In genomic region chr18:49490246-49490762, GRCh38 we compare ENCODE assay signal across 10 cellular contexts. TPM values are rescaled to one million over a fixed set of nuclear protein-coding genes. Genes with fewer than 3 reads are reported as not detected.
DNase-seq lines count a peak whose midpoint lies in the region; ATAC-seq and TF ChIP-seq lines count a peak whose summit lies in the region.
"Had no signal": no experiment of that assay in that cellular context is flagged by ENCODE, and none has a peak within 500 bp of the region (broad histone marks: within the 10 kb centered on the region; RNA-seq: fewer than 3 reads in every experiment).

No MANE protein-coding gene starts in this region.

- peak overlapping the region; percentile 99 for H3K9ac ChIP-seq in HUES64 (ENCODE audit: low read depth, low read length)

- H3K4me1 ChIP-seq in CD4-positive, CD25-positive, alpha-beta regulatory T cell (ENCODE audit: control insufficient read depth, insufficient read depth, low read length, poor library complexity, severe bottlenecking), result peaks cover 52% of the 10 kb centered on the region
- H3K4me1 ChIP-seq in HUES64 (ENCODE audit: insufficient read depth, low read length) (peaks cover 45% of the 10 kb centered on the region), uterus (no peaks in the 10 kb centered on the region)

- in situ Hi-C loops in astrocyte of the cerebellum (cut with HindIII; ENCODE audit: low sequenced_read_pairs), result no loop called here

- peaks cover 40% of the 10 kb centered on the region for H3K36me3 ChIP-seq in CD4-positive, CD25-positive, alpha-beta regulatory T cell (ENCODE audit: control insufficient read depth, insufficient read depth, low read length)
- peaks cover 44% of the 10 kb centered on the region for H3K36me3 ChIP-seq in HUES64 (ENCODE audit: insufficient read depth, low read length)
- H3K36me3 ChIP-seq in uterus, result no peaks in the 10 kb centered on the region

- TF ChIP-seq CTCF in astrocyte of the cerebellum (IDR thresholded peaks at IDR 0.05; ENCODE audit: low read depth, low read length, missing control alignments) (no peak), mesothelial cell of epicardium (IDR thresholded peaks at IDR 0.05; ENCODE audit: unreplicated experiment) (no peak), uterus (IDR thresholded peaks at IDR 0.05) (no peak)

- H3K9me3 ChIP-seq in CD4-positive, CD25-positive, alpha-beta regulatory T cell (ENCODE audit: control insufficient read depth in 2 of 2, low read length in 2 of 2), result no peaks in the 10 kb centered on the region
- no peaks in the 10 kb centered on the region for H3K9me3 ChIP-seq in HUES64 (ENCODE audit: insufficient read depth, low read depth, low read length)
- H3K9me3 ChIP-seq in uterus, result no peaks in the 10 kb centered on the region

- H3K27ac Mint-ChIP-seq in CD4-positive, CD25-positive, alpha-beta regulatory T cell, result peak overlapping the region; percentile 92 to 97 (median 94)
- peak overlapping the region; percentile 94 for H3K27ac Mint-ChIP-seq in mesothelial cell of epicardium

- H3K27ac ChIP-seq in CD4-positive, CD25-positive, alpha-beta regulatory T cell (ENCODE audit: insufficient read depth, low read length, poor library complexity, severe bottlenecking), result peak overlapping the region; percentile 95
- peak overlapping the region; percentile 91 for H3K27ac ChIP-seq in HUES64 (ENCODE audit: low read depth, low read length)
- no peak overlapping the region for H3K27ac ChIP-seq in uterus

- peak overlapping the region; percentile 84 for H3K4me3 ChIP-seq in CD4-positive, CD25-positive, alpha-beta regulatory T cell (ENCODE audit: low read depth, low read length)
- H3K4me3 ChIP-seq in HUES64 (ENCODE audit: low read length) (peak overlapping the region; percentile 99), astrocyte of the cerebellum (ENCODE audit: low read depth, low read length) (peak overlapping the region; percentile 70), uterus (no peak overlapping the region)

- no peak for TF ChIP-seq POLR2A in uterus (IDR thresholded peaks at IDR 0.05)

- intact Hi-C loops in uterus (cut with DNase I; ENCODE audit: low total_unique reads), result no loop called here

- H3K36me3 Mint-ChIP-seq in CD4-positive, CD25-positive, alpha-beta regulatory T cell, result peaks cover 33% of the 10 kb centered on the region
- peaks cover 20% of the 10 kb centered on the region for H3K36me3 Mint-ChIP-seq in mesothelial cell of epicardium

- DNase-seq in CD4-positive, CD25-positive, alpha-beta regulatory T cell, result peak in 2 of 3 donors; percentile 15 to 47
- DNase-seq in astrocyte of the cerebellum (ENCODE audit: low read depth) (no peak), mesothelial cell of epicardium (ENCODE audit: low spot score in 2 of 2, unreplicated experiment in 2 of 2) (no peak), LoVo (ENCODE audit: low spot score) (no peak), uterus (no peak), GM19238 (ENCODE audit: insufficient read length, low spot score) (no peak)
- DNase-seq: left ventricle myocardium superior, NCI-H2029 had no signal

- H3K4me1 Mint-ChIP-seq in CD4-positive, CD25-positive, alpha-beta regulatory T cell, result peaks cover 36 to 68% (median 39%) of the 10 kb centered on the region in 4 donors
- H3K4me1 Mint-ChIP-seq in mesothelial cell of epicardium, result peaks cover 62% of the 10 kb centered on the region

- no peak for ATAC-seq in CD4-positive, CD25-positive, alpha-beta regulatory T cell (ENCODE audit: low read depth in 2 of 2)
- no peak for ATAC-seq in HG03571 (IDR thresholded peaks at IDR 0.05; ENCODE audit: unreplicated experiment)
- ATAC-seq: left ventricle myocardium superior had no signal

- H3K9me3 Mint-ChIP-seq in CD4-positive, CD25-positive, alpha-beta regulatory T cell, result peaks cover 0 to 2% (median 0%) of the 10 kb centered on the region in 7 donors
- no peaks in the 10 kb centered on the region for H3K9me3 Mint-ChIP-seq in mesothelial cell of epicardium

- WGBS in HUES64, result 90% methylated on average over 4 of the region's 4 CpGs

- peaks cover 8% of the 10 kb centered on the region for H3K27me3 Mint-ChIP-seq in CD4-positive, CD25-positive, alpha-beta regulatory T cell
- no peaks in the 10 kb centered on the region for H3K27me3 Mint-ChIP-seq in mesothelial cell of epicardium (ENCODE audit: low read depth)

- H3K4me3 Mint-ChIP-seq in CD4-positive, CD25-positive, alpha-beta regulatory T cell, result peak overlapping the region; percentile 89 to 97 (median 96)
- peak overlapping the region; percentile 99 for H3K4me3 Mint-ChIP-seq in mesothelial cell of epicardium

- H3K27me3 ChIP-seq in CD4-positive, CD25-positive, alpha-beta regulatory T cell (ENCODE audit: control insufficient read depth, insufficient read depth, low read length), result no peaks in the 10 kb centered on the region
- H3K27me3 ChIP-seq in HUES64 (ENCODE audit: insufficient read depth, low read length) (no peaks in the 10 kb centered on the region), uterus (no peaks in the 10 kb centered on the region)

RNA-seq across cellular contexts. Expression of gene RPL17, which starts 2.0 kb away (rescaled TPM):
- total RNA-seq in CD4-positive, CD25-positive, alpha-beta regulatory T cell, result 1,805 TPM
- polyA plus RNA-seq in CD4-positive, CD25-positive, alpha-beta regulatory T cell, result 1,000 to 10,000 TPM; 1,527 to 2,169 (median 1,887) TPM
- 2,591 TPM for polyA plus RNA-seq in HUES64 (2013, experiment 1 of 2)
- polyA plus RNA-seq in HUES64 (2013, experiment 2 of 2), result 2,768 TPM
- total RNA-seq in mesothelial cell of epicardium (2,110 to 2,217 TPM (median 2,192 TPM) in 3 replicates), uterus (1,000 to 10,000 TPM; 1,523 to 4,253 (median 3,121) TPM)

RNA-seq across cellular contexts. Expression of gene C18orf32, which starts 3.3 kb away (rescaled TPM):
- total RNA-seq in CD4-positive, CD25-positive, alpha-beta regulatory T cell, result 34.8 TPM
- 100 to 1,000 TPM in 2 of 4 donors, 10 to 100 TPM in 2; 91.4 to 108 (median 99.8) TPM for polyA plus RNA-seq in CD4-positive, CD25-positive, alpha-beta regulatory T cell
- polyA plus RNA-seq in HUES64 (2013, experiment 1 of 2), result 19.2 TPM
- polyA plus RNA-seq in HUES64 (2013, experiment 2 of 2), result 22.4 TPM
- 31.6 to 40.8 TPM (median 35.3 TPM) in 3 replicates for total RNA-seq in mesothelial cell of epicardium
- total RNA-seq in uterus, result 10 to 100 TPM; 20.7 to 42.6 (median 31.9) TPM

RNA-seq across cellular contexts. Expression of gene DYM, which starts 29.9 kb away (rescaled TPM):
- total RNA-seq in CD4-positive, CD25-positive, alpha-beta regulatory T cell, result 67.3 TPM
- 10 to 100 TPM; 30.1 to 42.4 (median 35.3) TPM for polyA plus RNA-seq in CD4-positive, CD25-positive, alpha-beta regulatory T cell
- polyA plus RNA-seq in HUES64 (2013, experiment 1 of 2), result 41.1 TPM
- 40.1 TPM for polyA plus RNA-seq in HUES64 (2013, experiment 2 of 2)
- total RNA-seq in mesothelial cell of epicardium, result 65.3 to 76.1 TPM (median 71.2 TPM) in 3 replicates
- total RNA-seq in uterus, result 100 to 1,000 TPM in 3 of 4 donors, 10 to 100 TPM in 1; 52.3 to 182 (median 127) TPM

Comparison
In these comparisons a context has a peak if more than half of its experiments do, and no peak if none do; other contexts are left out.
1. DNase-seq: peak in CD4-positive, CD25-positive, alpha-beta regulatory T cell (2 of 3); none in astrocyte of the cerebellum (single experiment), mesothelial cell of epicardium (0 of 2), LoVo (single experiment), uterus (0 of 2) and GM19238 (single experiment).
2. H3K27ac ChIP-seq: peak in CD4-positive, CD25-positive, alpha-beta regulatory T cell (single experiment) and HUES64 (single experiment); none in uterus (0 of 2).
3. H3K4me3 ChIP-seq: peak in CD4-positive, CD25-positive, alpha-beta regulatory T cell (single experiment), HUES64 (single experiment) and astrocyte of the cerebellum (single experiment); none in uterus (0 of 2).